In genomic region chr14:102508774-102509743, GRCh38 we compare ENCODE assay signal across 8 cellular contexts. TPM values are rescaled to one million over a fixed set of nuclear protein-coding genes. Genes with fewer than 3 reads are reported as not detected.
A peak's percentile ranks its signal among the peaks of the same experiment; 100 is the strongest.
DNase-seq lines count a peak whose midpoint lies in the region; ATAC-seq and TF ChIP-seq lines count a peak whose summit lies in the region.

No MANE protein-coding gene starts in this region.

- peak overlapping the region; percentile 59 for H3K4me3 Mint-ChIP-seq in activated T-cell treated with anti-CD3 and anti-CD28 coated beads, Interleukin-2, amount 50 U/mL, for 4 hours
- H3K4me3 Mint-ChIP-seq in naive thymus-derived CD8-positive, alpha-beta T cell, result peak overlapping the region; percentile 59 to 87 (median 70)

- H3K9me3 ChIP-seq in IMR-90 (ENCODE audit: control insufficient read depth, insufficient read depth, low read length), result no peaks in the 10 kb centered on the region

- peak overlapping the region; percentile 94 for H3K27ac ChIP-seq in 22Rv1
- peak overlapping the region; percentile 24; the same call in 1 of the 2 replicates for H3K27ac ChIP-seq in IMR-90 (ENCODE audit: insufficient read depth, low read length)

- H2BK20ac ChIP-seq in IMR-90 (ENCODE audit: low read depth, low read length), result no peak overlapping the region

- no peaks in the 10 kb centered on the region for H3K27me3 Mint-ChIP-seq in activated T-cell treated with anti-CD3 and anti-CD28 coated beads, Interleukin-2, amount 50 U/mL, for 4 hours (ENCODE audit: low read depth)
- H3K27me3 Mint-ChIP-seq in naive thymus-derived CD8-positive, alpha-beta T cell, result no peaks in the 10 kb centered on the region

- dilution Hi-C loops in IMR-90 (cut with HindIII; ENCODE audit: low sequenced_read_pairs, unreplicated experiment), result no loop called here

- peak overlapping the region; percentile 56; the same call in 1 of the 2 replicates for H3K23ac ChIP-seq in IMR-90 (ENCODE audit: low read depth, low read length)

- no peaks in the 10 kb centered on the region for H4K20me1 ChIP-seq in IMR-90 (ENCODE audit: insufficient read depth, low read length)

- peak overlapping the region; percentile 53 for H3K4me3 ChIP-seq in IMR-90 (ENCODE audit: insufficient read depth, low read depth, low read length)

- H3K14ac ChIP-seq in IMR-90 (replicated peaks; ENCODE audit: low read depth, low read length), result peak overlapping the region; percentile 13; the same call in 1 of the 2 replicates

- intact Hi-C loops in IMR-90 (cut with micrococcal nuclease), result no loop called here

- no peak overlapping the region for H2BK5ac ChIP-seq in IMR-90 (ENCODE audit: low read depth, low read length, poor library complexity, severe bottlenecking)

- TF ChIP-seq POLR2A in IMR-90 (IDR thresholded peaks at IDR 0.05; ENCODE audit: low read depth, low read length), result no peak

- 8% methylated on average over 26 of the region's 109 CpGs; no CpG with 5 or more reads in 1 of the 2 experiments for WGBS in IMR-90 (ENCODE audit: extremely low coverage in 2 of 2, insufficient read length in 1 of 2), 2 experiments

- TF ChIP-seq CTCF in 22Rv1 (IDR thresholded peaks at IDR 0.05) (no peak), IMR-90 (conservative IDR thresholded peaks at IDR 0.05; ENCODE audit: low read depth, low read length) (no peak)

- CTCF ChIA-PET in IMR-90 (lab: Yijun Ruan, JAX), result interaction anchor here (1.1 to 2.0 kb wide), 3 partner anchors 15 to 71 kb away, joined by 3 to 7 read pairs (median 4); no protein-coding TSS in a partner anchor

- peaks cover 12% of the 10 kb centered on the region for H3K36me3 ChIP-seq in IMR-90 (ENCODE audit: control insufficient read depth, insufficient read depth, low read length)

- H2AFZ ChIP-seq in IMR-90 (replicated peaks; ENCODE audit: low read length, poor library complexity), result peak overlapping the region; percentile 94

- no TSS peak for BruUV-seq in IMR-90 (replicated peaks; lab: Mats Ljungman, UMichigan)

- no peak overlapping the region for H2BK120ac ChIP-seq in IMR-90 (ENCODE audit: low read depth, low read length)

- POLR2A ChIA-PET in IMR-90 (lab: Charles Lee; ENCODE audit: unreplicated experiment), result no interaction called here
- POLR2A ChIA-PET in naive thymus-derived CD8-positive, alpha-beta T cell (lab: Charles Lee), result interaction anchor here (0.9 to 1.1 kb wide), 2 partner anchors 15 to 16 kb away, joined by 3 read pairs; no protein-coding TSS in a partner anchor

- 0 out of 2 replicates have a peak overlapping the region, but pooled peaks have one; percentile 6 for H4K5ac ChIP-seq in IMR-90 (ENCODE audit: low read depth, low read length)

- H3K36me3 Mint-ChIP-seq in activated T-cell treated with anti-CD3 and anti-CD28 coated beads, Interleukin-2, amount 50 U/mL, for 4 hours (ENCODE audit: insufficient read depth), result no peaks in the 10 kb centered on the region
- no peaks in the 10 kb centered on the region for H3K36me3 Mint-ChIP-seq in naive thymus-derived CD8-positive, alpha-beta T cell

- ATAC-seq in GM18909 (IDR thresholded peaks at IDR 0.05; ENCODE audit: poor library complexity, unreplicated experiment) (peak; percentile 10), IMR-90 (ENCODE audit: low read depth) (peak; percentile 43)
- peak; percentile 19 to 42 for ATAC-seq in activated T-cell treated with anti-CD3 and anti-CD28 coated beads, Interleukin-2, amount 50 U/mL, for 4 hours
- ATAC-seq in naive thymus-derived CD8-positive, alpha-beta T cell, result peak; percentile 29

- H2AK9ac ChIP-seq in IMR-90 (replicated peaks; ENCODE audit: low read depth, low read length, poor library complexity), result peak overlapping the region; percentile 87

- H2BK15ac ChIP-seq in IMR-90 (ENCODE audit: low read depth, low read length), result no peak overlapping the region

- H4K8ac ChIP-seq in IMR-90 (ENCODE audit: low read depth in 2 of 2, low read length in 2 of 2), result peak overlapping the region; percentile 10 to 83; a peak in 2 of 4 replicates

- H3K4me1 Mint-ChIP-seq in activated T-cell treated with anti-CD3 and anti-CD28 coated beads, Interleukin-2, amount 50 U/mL, for 4 hours (ENCODE audit: low read depth), result peaks cover 12% of the 10 kb centered on the region
- H3K4me1 Mint-ChIP-seq in naive thymus-derived CD8-positive, alpha-beta T cell, result peaks cover 4 to 18% (median 15%) of the 10 kb centered on the region in 4 donors

- peaks cover 8% of the 10 kb centered on the region for H3K4me1 ChIP-seq in IMR-90 (ENCODE audit: control insufficient read depth, insufficient read depth, low read length)

- peak overlapping the region in 6 of 10 donors; percentile 15 to 88 (median 48) for H3K27ac Mint-ChIP-seq in naive thymus-derived CD8-positive, alpha-beta T cell

- peaks cover 6% of the 10 kb centered on the region; the same call in 1 of the 2 replicates for H3K9me1 ChIP-seq in IMR-90 (ENCODE audit: insufficient read depth, low read length)

- peak overlapping the region; percentile 84 for H3K4me2 ChIP-seq in IMR-90 (ENCODE audit: low read depth, low read length)

- H3K27me3 ChIP-seq in IMR-90 (ENCODE audit: control insufficient read depth, insufficient read depth, low read length), result no peaks in the 10 kb centered on the region

- no peaks in the 10 kb centered on the region for H3K9me3 Mint-ChIP-seq in activated T-cell treated with anti-CD3 and anti-CD28 coated beads, Interleukin-2, amount 50 U/mL, for 4 hours
- peaks cover 0 to 2% (median 0%) of the 10 kb centered on the region in 9 donors for H3K9me3 Mint-ChIP-seq in naive thymus-derived CD8-positive, alpha-beta T cell

- H3K56ac ChIP-seq in IMR-90 (ENCODE audit: extremely low read depth, insufficient read depth, low read length), result no peak overlapping the region

- DNase-seq in IMR-90 (peak; percentile 41), fibroblast of gingiva (ENCODE audit: low read depth) (peak; percentile 52), NCI-H146 treated with DMSO at 0.1 percent for 48 hours (lab: John Stamatoyannopoulos, UW; ENCODE audit: unreplicated experiment) (no peak), Kasumi-1 (lab: John Stamatoyannopoulos, UW) (no peak)
- peak; percentile 36 for DNase-seq in activated T-cell treated with anti-CD3 and anti-CD28 coated beads, Interleukin-2, amount 50 U/mL, for 4 hours
- peak in 5 of 10 donors; percentile 30 to 74 (median 36) for DNase-seq in naive thymus-derived CD8-positive, alpha-beta T cell

- H3K18ac ChIP-seq in IMR-90 (ENCODE audit: low read depth, low read length), result peak overlapping the region; percentile 18; the same call in 1 of the 2 replicates

- peak overlapping the region; percentile 51 for H3K9ac ChIP-seq in IMR-90 (ENCODE audit: low read depth, low read length)

- H3K79me1 ChIP-seq in IMR-90 (ENCODE audit: low read depth in 1 of 2, low read length in 2 of 2), result peaks cover 11 to 12% of the 10 kb centered on the region in 2 experiments

- H2AK5ac ChIP-seq in IMR-90 (ENCODE audit: low read depth, low read length), result peak overlapping the region; percentile 56

- peak overlapping the region; percentile 56 for H3K4ac ChIP-seq in IMR-90 (ENCODE audit: low read depth, low read length)

- in situ Hi-C loops in IMR-90 (cut with MboI; ENCODE audit: low sequenced_read_pairs), result no loop called here

- no peak overlapping the region for H4K91ac ChIP-seq in IMR-90 (ENCODE audit: insufficient read depth, low read depth, low read length)

- no peak for TF ChIP-seq RAD21 in IMR-90 (IDR thresholded peaks at IDR 0.05; ENCODE audit: low read length)

TF ChIP-seq in IMR-90, 13 proteins besides CTCF, POLR2A, EP300 and RAD21:
- no peak for TF ChIP-seq MAFK (IDR thresholded peaks at IDR 0.05; ENCODE audit: low read depth, low read length)
- TF ChIP-seq BHLHE40 (IDR thresholded peaks at IDR 0.05; ENCODE audit: low read depth, low read length), result peak; percentile 87
- TF ChIP-seq ELK1 (IDR thresholded peaks at IDR 0.05; ENCODE audit: borderline replicate concordance, low read depth, low read length), result no peak
- TF ChIP-seq CHD1 (IDR thresholded peaks at IDR 0.05; ENCODE audit: low read depth, low read length), result no peak
- peak; percentile 9; the same call in 1 of the 2 replicates for TF ChIP-seq MAZ (IDR thresholded peaks at IDR 0.05; ENCODE audit: borderline replicate concordance, low read depth, low read length)
- TF ChIP-seq RCOR1 (IDR thresholded peaks at IDR 0.05; ENCODE audit: insufficient replicate concordance, low read length), result no peak
- peak; percentile 46; the same call in 1 of the 2 replicates for TF ChIP-seq CEBPB (IDR thresholded peaks at IDR 0.05; ENCODE audit: low read depth, low read length)
- TF ChIP-seq USF2 (IDR thresholded peaks at IDR 0.05; ENCODE audit: low read depth, low read length), result no peak
- TF ChIP-seq MXI1 (IDR thresholded peaks at IDR 0.05; ENCODE audit: borderline replicate concordance, low read depth, low read length), result peak; percentile 13; the same call in 1 of the 2 replicates
- TF ChIP-seq NFE2L2 (IDR thresholded peaks at IDR 0.05; ENCODE audit: low read depth, low read length), result no peak
- TF ChIP-seq SMC3 (IDR thresholded peaks at IDR 0.05; ENCODE audit: low read depth, low read length), result no peak
- TF ChIP-seq RFX5 (IDR thresholded peaks at IDR 0.05; ENCODE audit: low read depth, low read length), result no peak
- no peak for TF ChIP-seq FOS (IDR thresholded peaks at IDR 0.05; ENCODE audit: low read depth, low read length)

RNA-seq across cellular contexts. Expression of gene ANKRD9, which starts 0.5 kb away (rescaled TPM):
- total RNA-seq in IMR-90 (2012; rRNA removed), result 3.9 and 5.3 TPM in 2 replicates
- 15.7 and 25.8 TPM in 2 replicates for polyA plus RNA-seq in IMR-90 (2012; rRNA removed)
- polyA plus RNA-seq in IMR-90 (2012; cell fraction: cytosol; rRNA removed), result 10.3 and 41.0 TPM in 2 replicates
- polyA plus RNA-seq in IMR-90 (2012; cell fraction: nucleus; rRNA removed; ENCODE audit: low replicate concordance), result 48.7 and 143 TPM in 2 replicates
- total RNA-seq in activated T-cell treated with anti-CD3 and anti-CD28 coated beads, Interleukin-2, amount 50 U/mL, for 4 hours, result 10 to 100 TPM in 1 of 3 donors, 1 to 10 TPM in 2; 6.7 to 11.0 (median 8.7) TPM
- 1 to 10 TPM; 1.3 to 1.6 TPM for total RNA-seq in naive thymus-derived CD8-positive, alpha-beta T cell
- polyA plus RNA-seq in naive thymus-derived CD8-positive, alpha-beta T cell, result under 1 TPM; 0.15 to 0.43 (median 0.28) TPM

Comparison
In these comparisons a context has a peak if more than half of its experiments do, and no peak if none do; other contexts are left out.
1. DNase-seq: peak in IMR-90 (single experiment), activated T-cell treated with anti-CD3 and anti-CD28 coated beads, Interleukin-2, amount 50 U/mL, for 4 hours (single experiment) and fibroblast of gingiva (single experiment); none in NCI-H146 treated with DMSO at 0.1 percent for 48 hours (single experiment) and Kasumi-1 (0 of 2).
2. Peak in every context shown above with its lines, with median percentiles within 50 percentile points of each other: ATAC-seq.